ENCODE assay signal across 8 cellular contexts in the genomic region with DNA sequence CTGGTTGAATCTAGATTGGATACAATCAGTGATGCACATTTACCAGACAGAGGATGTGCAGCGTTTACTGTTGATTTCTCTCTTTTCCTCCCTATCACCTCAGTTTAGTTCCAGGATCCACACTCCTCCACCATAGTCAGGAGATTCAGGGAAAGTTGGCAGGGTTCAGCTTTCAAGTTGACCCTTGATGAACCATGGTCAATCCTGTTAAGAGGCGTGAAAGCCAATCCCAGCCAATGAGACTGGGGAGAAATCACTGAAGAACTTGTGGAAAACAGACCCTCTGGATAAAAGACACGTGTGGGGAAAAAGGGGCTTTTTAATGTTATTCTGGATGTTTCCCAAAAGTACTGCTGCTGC. TPM values are rescaled to one million over a fixed set of nuclear protein-coding genes. Genes with fewer than 3 reads are reported as not detected.
DNase-seq lines count a peak whose midpoint lies in the region; ATAC-seq and TF ChIP-seq lines count a peak whose summit lies in the region.

No MANE protein-coding gene starts in this region.

- H3K56ac ChIP-seq in mesendoderm (ENCODE audit: low read length): peak overlapping the region; percentile 69

- H3K36me3 Mint-ChIP-seq in brain: no peaks in the 10 kb centered on the region

- H3K36me3 ChIP-seq in cardiac muscle cell: no peaks in the 10 kb centered on the region
- H3K36me3 ChIP-seq in mesendoderm (ENCODE audit: control insufficient read depth, insufficient read depth, low read length): no peaks in the 10 kb centered on the region
- no peaks in the 10 kb centered on the region for H3K36me3 ChIP-seq in uterus

- peak overlapping the region; percentile 91 to 99 (median 98) for H3K27ac Mint-ChIP-seq in brain

- no peak for DNase-seq in cardiac muscle cell (ENCODE audit: low read depth in 1 of 2, low spot score in 1 of 2)
- DNase-seq in cardiac septum (ENCODE audit: low spot score): no peak
- DNase-seq in mesendoderm: no peak
- DNase-seq in uterus: no peak
- DNase-seq in activated CD4-positive, CD25-positive, alpha-beta regulatory T cell (lab: John Stamatoyannopoulos, UW): no peak

- TF ChIP-seq CTCF in cardiac muscle cell (IDR thresholded peaks at IDR 0.05; ENCODE audit: low read depth, low read length) (no peak), brain (conservative IDR thresholded peaks at IDR 0.05) (no peak), uterus (IDR thresholded peaks at IDR 0.05) (no peak)

- ATAC-seq in HG03095 (IDR thresholded peaks at IDR 0.05; ENCODE audit: unreplicated experiment): no peak
- no peak for ATAC-seq in GM18907 (IDR thresholded peaks at IDR 0.05; ENCODE audit: unreplicated experiment)

- peaks cover 35% of the 10 kb centered on the region for H3K4me1 Mint-ChIP-seq in brain

- H2BK5ac ChIP-seq in mesendoderm (ENCODE audit: low read length): no peak overlapping the region

- H3K27me3 ChIP-seq in cardiac muscle cell (peaks cover 31% of the 10 kb centered on the region), mesendoderm (ENCODE audit: insufficient read depth, low read length, poor library complexity) (no peaks in the 10 kb centered on the region), uterus (no peaks in the 10 kb centered on the region)

- TF ChIP-seq POLR2A in uterus (IDR thresholded peaks at IDR 0.05): no peak

- no peak overlapping the region for H4K5ac ChIP-seq in mesendoderm (ENCODE audit: low read length)

- no peak overlapping the region for H3K23ac ChIP-seq in mesendoderm (ENCODE audit: low read length)

- peaks cover 0 to 8% (median 0%) of the 10 kb centered on the region in 5 experiments for H3K9me3 Mint-ChIP-seq in brain

- H4K8ac ChIP-seq in mesendoderm (ENCODE audit: low read depth, low read length): peak overlapping the region; percentile 43

- H2AK5ac ChIP-seq in mesendoderm (ENCODE audit: low read length): no peak overlapping the region

- H3K4ac ChIP-seq in mesendoderm (ENCODE audit: low read depth, low read length): no peak overlapping the region

- H3K9me3 ChIP-seq in cardiac muscle cell (ENCODE audit: low read depth) (no peaks in the 10 kb centered on the region), uterus (no peaks in the 10 kb centered on the region)

- H3K27ac ChIP-seq in cardiac muscle cell (peak overlapping the region; percentile 58), mesendoderm (ENCODE audit: low read depth, low read length) (no peak overlapping the region), uterus (peak overlapping the region; percentile 90 to 94)

- intact Hi-C loops in cardiac septum (cut with DNase I): no loop called here
- intact Hi-C loops in uterus (cut with DNase I; ENCODE audit: low total_unique reads): no loop called here

- no peak overlapping the region for H2BK120ac ChIP-seq in mesendoderm (ENCODE audit: low read depth, low read length)

- peak overlapping the region; percentile 48 for H3K4me3 ChIP-seq in cardiac muscle cell
- peak overlapping the region; percentile 61 for H3K4me3 ChIP-seq in mesendoderm (ENCODE audit: low read length)
- H3K4me3 ChIP-seq in uterus: peak overlapping the region; percentile 52 to 59

- H3K79me2 ChIP-seq in mesendoderm (ENCODE audit: control insufficient read depth, insufficient read depth, low read length): no peaks in the 10 kb centered on the region

- no peaks in the 10 kb centered on the region for H3K79me1 ChIP-seq in mesendoderm (ENCODE audit: low read length)

- H3K4me3 Mint-ChIP-seq in brain: peak overlapping the region; percentile 94 to 98 (median 96)

- peak overlapping the region; percentile 54 for H3K4me2 ChIP-seq in mesendoderm (ENCODE audit: low read length)

- peaks cover 5% of the 10 kb centered on the region for H3K4me1 ChIP-seq in cardiac muscle cell (ENCODE audit: low read depth)
- no peaks in the 10 kb centered on the region for H3K4me1 ChIP-seq in mesendoderm (ENCODE audit: control insufficient read depth, low read depth, low read length)
- H3K4me1 ChIP-seq in uterus: no peaks in the 10 kb centered on the region

- peaks cover 23% of the 10 kb centered on the region for H3K27me3 Mint-ChIP-seq in brain

- H2BK15ac ChIP-seq in mesendoderm (replicated peaks; ENCODE audit: low read depth): no peak overlapping the region

- H3K9ac ChIP-seq in mesendoderm (ENCODE audit: low read length): peak overlapping the region; percentile 66

- H3K18ac ChIP-seq in mesendoderm (ENCODE audit: low read length): no peak overlapping the region

- no CpG with 5 or more reads among the region's 3 CpGs for WGBS in mesendoderm (ENCODE audit: extremely low coverage, insufficient coverage, low lambda C conversion rate)

RNA-seq across cellular contexts. Expression of a gene that starts 19.2 kb away (rescaled TPM):
- total RNA-seq in cardiac muscle cell (not detected in 2 replicates), cardiac septum (not detected), uterus (not detected)
- polyA plus RNA-seq in cardiac muscle cell (not detected in 2 replicates), brain (ENCODE audit: insufficient read depth, low read depth, low replicate concordance) (not detected)
- not detected for polyA plus RNA-seq in mesendoderm (2013, experiment 1 of 2)
- not detected for polyA plus RNA-seq in mesendoderm (2013, experiment 2 of 2)
